In genomic region chr2:106275971-106276370, GRCh38 we compare ENCODE assay signal across 2 cellular contexts.
TF ChIP-seq lines count a peak whose summit lies in the region.

No MANE protein-coding gene starts in this region.

TF ChIP-seq in GM23338, 12 proteins besides CTCF, POLR2A, EP300 and RAD21:
- TF ChIP-seq ZNF114 (CRISPR knock-in tag; IDR thresholded peaks at IDR 0.05) (no peak), STAT1 (IDR thresholded peaks at IDR 0.05; ENCODE audit: unreplicated experiment) (no peak)

TF ChIP-seq in H1, 55 proteins besides CTCF, POLR2A, EP300 and RAD21:
- TF ChIP-seq SIN3A (conservative IDR thresholded peaks at IDR 0.05 in 1 of 2, IDR thresholded peaks at IDR 0.05 in 1 of 2; ENCODE audit: low read depth in 1 of 2, low read length in 2 of 2) (no peak), CHD1 (IDR thresholded peaks at IDR 0.05; ENCODE audit: low read depth, low read length) (no peak)
